Comparison of ENCODE assay signal across 7 cellular contexts in the genomic region with DNA sequence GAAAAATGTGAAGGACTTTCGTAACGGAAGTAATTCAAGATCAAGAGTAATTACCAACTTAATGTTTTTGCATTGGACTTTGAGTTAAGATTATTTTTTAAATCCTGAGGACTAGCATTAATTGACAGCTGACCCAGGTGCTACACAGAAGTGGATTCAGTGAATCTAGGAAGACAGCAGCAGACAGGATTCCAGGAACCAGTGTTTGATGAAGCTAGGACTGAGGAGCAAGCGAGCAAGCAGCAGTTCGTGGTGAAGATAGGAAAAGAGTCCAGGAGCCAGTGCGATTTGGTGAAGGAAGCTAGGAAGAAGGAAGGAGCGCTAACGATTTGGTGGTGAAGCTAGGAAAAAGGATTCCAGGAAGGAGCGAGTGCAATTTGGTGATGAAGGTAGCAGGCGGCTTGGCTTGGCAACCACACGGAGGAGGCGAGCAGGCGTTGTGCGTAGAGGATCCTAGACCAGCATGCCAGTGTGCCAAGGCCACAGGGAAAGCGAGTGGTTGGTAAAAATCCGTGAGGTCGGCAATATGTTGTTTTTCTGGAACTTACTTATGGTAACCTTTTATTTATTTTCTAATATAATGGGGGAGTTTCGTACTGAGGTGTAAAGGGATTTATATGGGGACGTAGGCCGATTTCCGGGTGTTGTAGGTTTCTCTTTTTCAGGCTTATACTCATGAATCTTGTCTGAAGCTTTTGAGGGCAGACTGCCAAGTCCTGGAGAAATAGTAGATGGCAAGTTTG. TPM values are rescaled to one million over a fixed set of nuclear protein-coding genes. Genes with fewer than 3 reads are reported as not detected.
DNase-seq lines count a peak whose midpoint lies in the region; TF ChIP-seq lines count a peak whose summit lies in the region.

No MANE protein-coding gene starts in this region.

- H3K36me3 Mint-ChIP-seq in nephron progenitor cell (ENCODE audit: low read depth) (peaks cover under 1% of the 10 kb centered on the region), type B pancreatic cell (peaks cover 20% of the 10 kb centered on the region)

- H3K4me3 ChIP-seq in stomach smooth muscle (ENCODE audit: low read length in 2 of 2) = peak overlapping the region; percentile 91 to 97

- peaks cover 36% of the 10 kb centered on the region for H3K4me1 ChIP-seq in stomach smooth muscle (ENCODE audit: control insufficient read depth, insufficient read depth, low read length)

- peaks cover 11% of the 10 kb centered on the region for H3K27me3 Mint-ChIP-seq in nephron progenitor cell (ENCODE audit: low read depth, poor library complexity)
- peaks cover 27% of the 10 kb centered on the region for H3K27me3 Mint-ChIP-seq in type B pancreatic cell

- H3K4me3 Mint-ChIP-seq in nephron progenitor cell (no peak overlapping the region), type B pancreatic cell (no peak overlapping the region)

- H3K27ac Mint-ChIP-seq in nephron progenitor cell (no peak overlapping the region), type B pancreatic cell (no peak overlapping the region)

- H3K4me1 Mint-ChIP-seq in nephron progenitor cell (peaks cover 38% of the 10 kb centered on the region), type B pancreatic cell (ENCODE audit: unreplicated experiment) (peaks cover 32% of the 10 kb centered on the region)

- no peaks in the 10 kb centered on the region for H3K9me3 ChIP-seq in stomach smooth muscle (ENCODE audit: control insufficient read depth in 2 of 2, low read length in 2 of 2)

- no peaks in the 10 kb centered on the region for H3K27me3 ChIP-seq in stomach smooth muscle (ENCODE audit: control insufficient read depth in 1 of 2, insufficient read depth in 2 of 2, low read length in 2 of 2)

- H3K36me3 ChIP-seq in stomach smooth muscle (ENCODE audit: control insufficient read depth in 2 of 2, insufficient read depth in 2 of 2, low read length in 2 of 2) = peaks cover 40 to 52% of the 10 kb centered on the region in 2 donors

- H3K9me3 Mint-ChIP-seq in nephron progenitor cell = no peaks in the 10 kb centered on the region
- H3K9me3 Mint-ChIP-seq in type B pancreatic cell = no peaks in the 10 kb centered on the region

- DNase-seq in NCI-H2227 (lab: John Stamatoyannopoulos, UW; ENCODE audit: unreplicated experiment) (peak; percentile 65), iris pigment epithelial cell (ENCODE audit: low read depth) (peak; percentile 46), nephron progenitor cell (no peak), type B pancreatic cell (ENCODE audit: extremely low spot score, unreplicated experiment) (no peak)

- TF ChIP-seq POLR2A in GM19193 (IDR thresholded peaks at IDR 0.05; ENCODE audit: extremely low read depth, insufficient read depth, insufficient read length) = peak; percentile 98

- H3K27ac ChIP-seq in angular gyrus (ENCODE audit: low read depth, low read length) (peak overlapping the region; percentile 99), stomach smooth muscle (ENCODE audit: low read length) (peak overlapping the region; percentile 100)

- H3K9ac ChIP-seq in stomach smooth muscle (ENCODE audit: low read length in 2 of 2) = peak overlapping the region; percentile 98 to 99

- TF ChIP-seq CTCF in nephron progenitor cell (IDR thresholded peaks at IDR 0.05) (no peak), type B pancreatic cell (conservative IDR thresholded peaks at IDR 0.05) (no peak)

RNA-seq across cellular contexts. Expression of gene MALAT1, which starts 1.6 kb away (rescaled TPM):
- total RNA-seq in type B pancreatic cell (ENCODE audit: low replicate concordance) = 4,133 and 6,276 TPM in 2 replicates

RNA-seq across cellular contexts. Expression of gene SCYL1, which starts 24.4 kb away (rescaled TPM):
- 79.4 and 80.4 TPM in 2 replicates for total RNA-seq in type B pancreatic cell (ENCODE audit: low replicate concordance)

RNA-seq across cellular contexts. Expression of gene LTBP3, which starts 57.7 kb away (rescaled TPM):
- 71.8 and 74.1 TPM in 2 replicates for total RNA-seq in type B pancreatic cell (ENCODE audit: low replicate concordance)

Comparison
In these comparisons a context has a peak if more than half of its experiments do, and no peak if none do; other contexts are left out.
1. DNase-seq: peak in NCI-H2227 (single experiment) and iris pigment epithelial cell (single experiment); none in nephron progenitor cell (single experiment) and type B pancreatic cell (single experiment).